Comparison of ENCODE assay signal across 29 cellular contexts in genomic region chr14:47060050-47060449, GRCh38.
"Had no signal": no experiment of that assay in that cellular context is flagged by ENCODE, and none has a peak within 500 bp of the region (broad histone marks: within the 10 kb centered on the region; RNA-seq: fewer than 3 reads in every experiment).

No MANE protein-coding gene starts in this region.

- H3K27ac Mint-ChIP-seq: stimulated activated effector memory CD8-positive, alpha-beta T cell treated with anti-CD3 and anti-CD28 coated beads, Interleukin-12 subunit alpha, Interleukin-12 subunit beta, amount 100 ng/mL, for 72 hours; stimulated activated memory B cell treated with anti-CD40 and anti-IgM and Interleukin-4, amounts not matched to agents 10 μg/mL and 1 μg/mL and 100 μg/mL, for 72 hours; stimulated activated naive B cell treated with anti-CD40 and anti-IgM and Interleukin-4, amounts not matched to agents 10 μg/mL and 1 μg/mL and 100 μg/mL, for 72 hours; stimulated activated naive CD8-positive, alpha-beta T cell treated with anti-CD3 and anti-CD28 coated beads, Interleukin-15, amount 100 ng/mL, for 72 hours; stimulated activated naive CD8-positive, alpha-beta T cell treated with anti-CD3 and anti-CD28 coated beads, Interleukin-15, Interleukin-2, amounts not matched to agents 100 ng/mL and 50 ng/mL, for 24 hours; type B pancreatic cell had no signal

- H3K36me3 ChIP-seq: stomach, suprapubic skin, thoracic aorta, thyroid gland, tibial artery, tibial nerve, transverse colon, upper lobe of left lung, upper lobe of right lung, uterus, vagina had no signal

- H3K4me3 Mint-ChIP-seq: stimulated activated effector memory CD8-positive, alpha-beta T cell treated with anti-CD3 and anti-CD28 coated beads, Interleukin-12 subunit alpha, Interleukin-12 subunit beta, amount 100 ng/mL, for 72 hours; stimulated activated memory B cell treated with anti-CD40 and anti-IgM and Interleukin-4, amounts not matched to agents 10 μg/mL and 1 μg/mL and 100 μg/mL, for 72 hours; stimulated activated naive B cell treated with anti-CD40 and anti-IgM and Interleukin-4, amounts not matched to agents 10 μg/mL and 1 μg/mL and 100 μg/mL, for 72 hours; stimulated activated naive CD8-positive, alpha-beta T cell treated with anti-CD3 and anti-CD28 coated beads, Interleukin-15, amount 100 ng/mL, for 72 hours; stimulated activated naive CD8-positive, alpha-beta T cell treated with anti-CD3 and anti-CD28 coated beads, Interleukin-15, Interleukin-2, amounts not matched to agents 100 ng/mL and 50 ng/mL, for 24 hours; type B pancreatic cell had no signal

- ATAC-seq: stimulated activated effector memory CD8-positive, alpha-beta T cell treated with anti-CD3 and anti-CD28 coated beads, Interleukin-12 subunit alpha, Interleukin-12 subunit beta, amount 100 ng/mL, for 72 hours; stimulated activated memory B cell treated with anti-CD40 and anti-IgM and Interleukin-4, amounts not matched to agents 10 μg/mL and 1 μg/mL and 100 μg/mL, for 72 hours; stimulated activated naive B cell treated with anti-CD40 and anti-IgM and Interleukin-4, amounts not matched to agents 10 μg/mL and 1 μg/mL and 100 μg/mL, for 72 hours; stimulated activated naive CD8-positive, alpha-beta T cell treated with anti-CD3 and anti-CD28 coated beads, Interleukin-15, amount 100 ng/mL, for 72 hours; stimulated activated naive CD8-positive, alpha-beta T cell treated with anti-CD3 and anti-CD28 coated beads, Interleukin-15, Interleukin-2, amounts not matched to agents 100 U/mL and 50 U/mL, for 24 hours; upper lobe of right lung had no signal

- H3K27me3 ChIP-seq: stomach, suprapubic skin, testis, thyroid gland, tibial artery, tibial nerve, transverse colon, upper lobe of left lung, upper lobe of right lung, uterus, vagina had no signal

- DNase-seq: stimulated activated CD4-positive, alpha-beta T cell treated with anti-CD3 and anti-CD28 coated beads, Interleukin-2, amount 100 ng/mL, for 48 hours; stimulated activated CD4-positive, alpha-beta T cell treated with anti-CD3 and anti-CD28 coated beads, Interleukin-4, amount 100 ng/mL, for 1 hour; stimulated activated CD4-positive, alpha-beta T cell treated with anti-CD3 and anti-CD28 coated beads, Interleukin-4, amount 100 ng/mL, for 24 hours; stimulated activated CD4-positive, alpha-beta T cell treated with anti-CD3 and anti-CD28 coated beads, Interleukin-4, amount 100 ng/mL, for 4 hours; stimulated activated CD8-positive, alpha-beta memory T cell treated with anti-CD3 and anti-CD28 coated beads, Interleukin-4, amount 100 ng/mL, for 48 hours; stimulated activated naive B cell treated with anti-CD40 and anti-IgM and Interleukin-4, amounts not matched to agents 10 μg/mL and 1 μg/mL and 100 μg/mL, for 72 hours; stimulated activated naive CD4-positive, alpha-beta T cell; stimulated activated naive CD4-positive, alpha-beta T cell treated with Interleukin-2 at 50 U/mL for 16 hours; stimulated activated naive CD8-positive, alpha-beta T cell treated with anti-CD3 and anti-CD28 coated beads, Interleukin-15, amount 100 ng/mL, for 72 hours; stimulated activated naive CD8-positive, alpha-beta T cell treated with anti-CD3 and anti-CD28 coated beads, Interleukin-15, Interleukin-2, amounts not matched to agents 100 U/mL and 50 U/mL, for 24 hours; stomach; substantia nigra; testis; thyroid gland; tibial artery; transverse colon; trophoblast cell; upper lobe of left lung; upper lobe of right lung; uterus had no signal

- H3K9me3 ChIP-seq: stomach, suprapubic skin, testis, thoracic aorta, thyroid gland, tibial artery, tibial nerve, transverse colon, upper lobe of left lung, upper lobe of right lung, uterus, vagina had no signal

- H3K4me3 ChIP-seq: stomach, suprapubic skin, testis, thoracic aorta, thyroid gland, tibial artery, tibial nerve, transverse colon, upper lobe of left lung, upper lobe of right lung, uterus, vagina had no signal

- H3K36me3 Mint-ChIP-seq: stimulated activated effector memory CD8-positive, alpha-beta T cell treated with anti-CD3 and anti-CD28 coated beads, Interleukin-12 subunit alpha, Interleukin-12 subunit beta, amount 100 ng/mL, for 72 hours; stimulated activated memory B cell treated with anti-CD40 and anti-IgM and Interleukin-4, amounts not matched to agents 10 μg/mL and 1 μg/mL and 100 μg/mL, for 72 hours; stimulated activated naive B cell treated with anti-CD40 and anti-IgM and Interleukin-4, amounts not matched to agents 10 μg/mL and 1 μg/mL and 100 μg/mL, for 72 hours; type B pancreatic cell had no signal

- H3K27me3 Mint-ChIP-seq: stimulated activated memory B cell treated with anti-CD40 and anti-IgM and Interleukin-4, amounts not matched to agents 10 μg/mL and 1 μg/mL and 100 μg/mL, for 72 hours; stimulated activated naive B cell treated with anti-CD40 and anti-IgM and Interleukin-4, amounts not matched to agents 10 μg/mL and 1 μg/mL and 100 μg/mL, for 72 hours; stimulated activated naive CD8-positive, alpha-beta T cell treated with anti-CD3 and anti-CD28 coated beads, Interleukin-15, amount 100 ng/mL, for 72 hours; stimulated activated naive CD8-positive, alpha-beta T cell treated with anti-CD3 and anti-CD28 coated beads, Interleukin-15, Interleukin-2, amounts not matched to agents 100 ng/mL and 50 ng/mL, for 24 hours; type B pancreatic cell had no signal

- FAIRE-seq: urothelium cell line had no signal

- H3K4me1 ChIP-seq: stomach, suprapubic skin, testis, thyroid gland, tibial artery, tibial nerve, transverse colon, upper lobe of left lung, upper lobe of right lung, uterus, vagina had no signal

- H3K27ac ChIP-seq: stomach, suprapubic skin, testis, thoracic aorta, thyroid gland, tibial artery, tibial nerve, transverse colon, upper lobe of left lung, upper lobe of right lung, uterus, vagina had no signal

- H3K4me1 Mint-ChIP-seq: stimulated activated effector memory CD8-positive, alpha-beta T cell treated with anti-CD3 and anti-CD28 coated beads, Interleukin-12 subunit alpha, Interleukin-12 subunit beta, amount 100 ng/mL, for 72 hours; stimulated activated memory B cell treated with anti-CD40 and anti-IgM and Interleukin-4, amounts not matched to agents 10 μg/mL and 1 μg/mL and 100 μg/mL, for 72 hours; stimulated activated naive B cell treated with anti-CD40 and anti-IgM and Interleukin-4, amounts not matched to agents 10 μg/mL and 1 μg/mL and 100 μg/mL, for 72 hours; stimulated activated naive CD8-positive, alpha-beta T cell treated with anti-CD3 and anti-CD28 coated beads, Interleukin-15, amount 100 ng/mL, for 72 hours had no signal
